ENCODE assay signal across 1 cellular context in genomic region chr12:45415393-45415817, GRCh38.
TF ChIP-seq lines count a peak whose summit lies in the region.

No MANE protein-coding gene starts in this region.

TF ChIP-seq in HEK293, 187 proteins besides CTCF, POLR2A, EP300 and RAD21 (continued from another document and continues in another):
- TF ChIP-seq, protein P1, sequence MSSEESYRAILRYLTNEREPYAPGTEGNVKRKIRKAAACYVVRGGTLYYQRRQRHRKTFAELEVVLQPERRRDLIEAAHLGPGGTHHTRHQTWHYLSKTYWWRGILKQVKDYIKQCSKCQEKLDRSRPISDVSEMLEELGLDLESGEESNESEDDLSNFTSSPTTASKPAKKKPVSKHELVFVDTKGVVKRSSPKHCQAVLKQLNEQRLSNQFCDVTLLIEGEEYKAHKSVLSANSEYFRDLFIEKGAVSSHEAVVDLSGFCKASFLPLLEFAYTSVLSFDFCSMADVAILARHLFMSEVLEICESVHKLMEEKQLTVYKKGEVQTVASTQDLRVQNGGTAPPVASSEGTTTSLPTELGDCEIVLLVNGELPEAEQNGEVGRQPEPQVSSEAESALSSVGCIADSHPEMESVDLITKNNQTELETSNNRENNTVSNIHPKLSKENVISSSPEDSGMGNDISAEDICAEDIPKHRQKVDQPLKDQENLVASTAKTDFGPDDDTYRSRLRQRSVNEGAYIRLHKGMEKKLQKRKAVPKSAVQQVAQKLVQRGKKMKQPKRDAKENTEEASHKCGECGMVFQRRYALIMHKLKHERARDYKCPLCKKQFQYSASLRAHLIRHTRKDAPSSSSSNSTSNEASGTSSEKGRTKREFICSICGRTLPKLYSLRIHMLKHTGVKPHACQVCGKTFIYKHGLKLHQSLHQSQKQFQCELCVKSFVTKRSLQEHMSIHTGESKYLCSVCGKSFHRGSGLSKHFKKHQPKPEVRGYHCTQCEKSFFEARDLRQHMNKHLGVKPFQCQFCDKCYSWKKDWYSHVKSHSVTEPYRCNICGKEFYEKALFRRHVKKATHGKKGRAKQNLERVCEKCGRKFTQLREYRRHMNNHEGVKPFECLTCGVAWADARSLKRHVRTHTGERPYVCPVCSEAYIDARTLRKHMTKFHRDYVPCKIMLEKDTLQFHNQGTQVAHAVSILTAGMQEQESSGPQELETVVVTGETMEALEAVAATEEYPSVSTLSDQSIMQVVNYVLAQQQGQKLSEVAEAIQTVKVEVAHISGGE (tag by site-specific recombination; conservative IDR thresholded peaks at IDR 0.05; ENCODE audit: low read depth) = no peak
- peak; percentile 59; the same call in 1 of the 2 replicates for TF ChIP-seq PRDM1 (tag by site-specific recombination; IDR thresholded peaks at IDR 0.05)
- peak; percentile 69; the same call in 1 of the 2 replicates for TF ChIP-seq ZNF391 (tag by site-specific recombination; IDR thresholded peaks at IDR 0.05; ENCODE audit: borderline replicate concordance, low read depth)
- TF ChIP-seq HOXD13 (CRISPR knock-in tag; IDR thresholded peaks at IDR 0.05; ENCODE audit: borderline replicate concordance) = no peak
- TF ChIP-seq, protein P2, sequence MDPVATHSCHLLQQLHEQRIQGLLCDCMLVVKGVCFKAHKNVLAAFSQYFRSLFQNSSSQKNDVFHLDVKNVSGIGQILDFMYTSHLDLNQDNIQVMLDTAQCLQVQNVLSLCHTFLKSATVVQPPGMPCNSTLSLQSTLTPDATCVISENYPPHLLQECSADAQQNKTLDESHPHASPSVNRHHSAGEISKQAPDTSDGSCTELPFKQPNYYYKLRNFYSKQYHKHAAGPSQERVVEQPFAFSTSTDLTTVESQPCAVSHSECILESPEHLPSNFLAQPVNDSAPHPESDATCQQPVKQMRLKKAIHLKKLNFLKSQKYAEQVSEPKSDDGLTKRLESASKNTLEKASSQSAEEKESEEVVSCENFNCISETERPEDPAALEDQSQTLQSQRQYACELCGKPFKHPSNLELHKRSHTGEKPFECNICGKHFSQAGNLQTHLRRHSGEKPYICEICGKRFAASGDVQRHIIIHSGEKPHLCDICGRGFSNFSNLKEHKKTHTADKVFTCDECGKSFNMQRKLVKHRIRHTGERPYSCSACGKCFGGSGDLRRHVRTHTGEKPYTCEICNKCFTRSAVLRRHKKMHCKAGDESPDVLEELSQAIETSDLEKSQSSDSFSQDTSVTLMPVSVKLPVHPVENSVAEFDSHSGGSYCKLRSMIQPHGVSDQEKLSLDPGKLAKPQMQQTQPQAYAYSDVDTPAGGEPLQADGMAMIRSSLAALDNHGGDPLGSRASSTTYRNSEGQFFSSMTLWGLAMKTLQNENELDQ (tag by site-specific recombination; IDR thresholded peaks at IDR 0.05; ENCODE audit: low read depth) = no peak
- TF ChIP-seq ZNF155 (tag by site-specific recombination; IDR thresholded peaks at IDR 0.05) = no peak
- TF ChIP-seq ZEB2 (tag by site-specific recombination; IDR thresholded peaks at IDR 0.05) = peak; percentile 83
- TF ChIP-seq ZNF701 (tag by site-specific recombination; IDR thresholded peaks at IDR 0.05) = no peak
- TF ChIP-seq ZNF10 (tag by site-specific recombination; IDR thresholded peaks at IDR 0.05) = peak; percentile 54
- no peak for TF ChIP-seq HOXA7 (CRISPR knock-in tag; IDR thresholded peaks at IDR 0.05; ENCODE audit: borderline replicate concordance)
- 0 out of 2 replicates have a peak, but pooled peaks have one; percentile 33 for TF ChIP-seq YY2 (tag by site-specific recombination; IDR thresholded peaks at IDR 0.05)
- TF ChIP-seq, protein P3, sequence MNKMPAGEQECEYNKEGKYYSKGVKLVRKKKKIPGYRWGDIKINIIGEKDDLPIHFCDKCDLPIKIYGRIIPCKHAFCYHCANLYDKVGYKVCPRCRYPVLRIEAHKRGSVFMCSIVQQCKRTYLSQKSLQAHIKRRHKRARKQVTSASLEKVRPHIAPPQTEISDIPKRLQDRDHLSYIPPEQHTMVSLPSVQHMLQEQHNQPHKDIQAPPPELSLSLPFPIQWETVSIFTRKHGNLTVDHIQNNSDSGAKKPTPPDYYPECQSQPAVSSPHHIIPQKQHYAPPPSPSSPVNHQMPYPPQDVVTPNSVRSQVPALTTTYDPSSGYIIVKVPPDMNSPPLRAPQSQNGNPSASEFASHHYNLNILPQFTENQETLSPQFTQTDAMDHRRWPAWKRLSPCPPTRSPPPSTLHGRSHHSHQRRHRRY (tag by site-specific recombination; IDR thresholded peaks at IDR 0.05) = no peak
- TF ChIP-seq, protein P4, sequence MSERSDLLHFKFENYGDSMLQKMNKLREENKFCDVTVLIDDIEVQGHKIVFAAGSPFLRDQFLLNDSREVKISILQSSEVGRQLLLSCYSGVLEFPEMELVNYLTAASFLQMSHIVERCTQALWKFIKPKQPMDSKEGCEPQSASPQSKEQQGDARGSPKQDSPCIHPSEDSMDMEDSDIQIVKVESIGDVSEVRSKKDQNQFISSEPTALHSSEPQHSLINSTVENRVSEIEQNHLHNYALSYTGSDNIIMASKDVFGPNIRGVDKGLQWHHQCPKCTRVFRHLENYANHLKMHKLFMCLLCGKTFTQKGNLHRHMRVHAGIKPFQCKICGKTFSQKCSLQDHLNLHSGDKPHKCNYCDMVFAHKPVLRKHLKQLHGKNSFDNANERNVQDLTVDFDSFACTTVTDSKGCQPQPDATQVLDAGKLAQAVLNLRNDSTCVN (tag by site-specific recombination; optimal IDR thresholded peaks at IDR 0.05) = no peak
- TF ChIP-seq, protein P5, sequence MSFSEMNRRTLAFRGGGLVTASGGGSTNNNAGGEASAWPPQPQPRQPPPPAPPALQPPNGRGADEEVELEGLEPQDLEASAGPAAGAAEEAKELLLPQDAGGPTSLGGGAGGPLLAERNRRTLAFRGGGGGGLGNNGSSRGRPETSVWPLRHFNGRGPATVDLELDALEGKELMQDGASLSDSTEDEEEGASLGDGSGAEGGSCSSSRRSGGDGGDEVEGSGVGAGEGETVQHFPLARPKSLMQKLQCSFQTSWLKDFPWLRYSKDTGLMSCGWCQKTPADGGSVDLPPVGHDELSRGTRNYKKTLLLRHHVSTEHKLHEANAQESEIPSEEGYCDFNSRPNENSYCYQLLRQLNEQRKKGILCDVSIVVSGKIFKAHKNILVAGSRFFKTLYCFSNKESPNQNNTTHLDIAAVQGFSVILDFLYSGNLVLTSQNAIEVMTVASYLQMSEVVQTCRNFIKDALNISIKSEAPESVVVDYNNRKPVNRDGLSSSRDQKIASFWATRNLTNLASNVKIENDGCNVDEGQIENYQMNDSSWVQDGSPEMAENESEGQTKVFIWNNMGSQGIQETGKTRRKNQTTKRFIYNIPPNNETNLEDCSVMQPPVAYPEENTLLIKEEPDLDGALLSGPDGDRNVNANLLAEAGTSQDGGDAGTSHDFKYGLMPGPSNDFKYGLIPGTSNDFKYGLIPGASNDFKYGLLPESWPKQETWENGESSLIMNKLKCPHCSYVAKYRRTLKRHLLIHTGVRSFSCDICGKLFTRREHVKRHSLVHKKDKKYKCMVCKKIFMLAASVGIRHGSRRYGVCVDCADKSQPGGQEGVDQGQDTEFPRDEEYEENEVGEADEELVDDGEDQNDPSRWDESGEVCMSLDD (tag by site-specific recombination; IDR thresholded peaks at IDR 0.05) = peak; percentile 45; the same call in 1 of the 2 replicates
- peak; percentile 60 for TF ChIP-seq ZNF843 (tag by site-specific recombination; IDR thresholded peaks at IDR 0.05)
- peak; percentile 89 for TF ChIP-seq RBAK (tag by site-specific recombination; IDR thresholded peaks at IDR 0.05)
- peak; percentile 82 for TF ChIP-seq ZNF366 (tag by site-specific recombination; conservative IDR thresholded peaks at IDR 0.05)
- 0 out of 2 replicates have a peak, but pooled peaks have one; percentile 13 for TF ChIP-seq ZNF654 (tag by site-specific recombination; IDR thresholded peaks at IDR 0.05; ENCODE audit: low read depth)
- TF ChIP-seq, protein P6, sequence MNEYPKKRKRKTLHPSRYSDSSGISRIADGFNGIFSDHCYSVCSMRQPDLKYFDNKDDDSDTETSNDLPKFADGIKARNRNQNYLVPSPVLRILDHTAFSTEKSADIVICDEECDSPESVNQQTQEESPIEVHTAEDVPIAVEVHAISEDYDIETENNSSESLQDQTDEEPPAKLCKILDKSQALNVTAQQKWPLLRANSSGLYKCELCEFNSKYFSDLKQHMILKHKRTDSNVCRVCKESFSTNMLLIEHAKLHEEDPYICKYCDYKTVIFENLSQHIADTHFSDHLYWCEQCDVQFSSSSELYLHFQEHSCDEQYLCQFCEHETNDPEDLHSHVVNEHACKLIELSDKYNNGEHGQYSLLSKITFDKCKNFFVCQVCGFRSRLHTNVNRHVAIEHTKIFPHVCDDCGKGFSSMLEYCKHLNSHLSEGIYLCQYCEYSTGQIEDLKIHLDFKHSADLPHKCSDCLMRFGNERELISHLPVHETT (tag by site-specific recombination; IDR thresholded peaks at IDR 0.05) = peak; percentile 92
- TF ChIP-seq KLF8 (tag by site-specific recombination; IDR thresholded peaks at IDR 0.05) = peak; percentile 81
- TF ChIP-seq TSHZ1 (tag by site-specific recombination; IDR thresholded peaks at IDR 0.05; ENCODE audit: borderline replicate concordance) = peak; percentile 79
- TF ChIP-seq ZNF324 (tag by site-specific recombination; IDR thresholded peaks at IDR 0.05) = peak; percentile 93
- TF ChIP-seq KLF7 (tag by site-specific recombination; IDR thresholded peaks at IDR 0.05; ENCODE audit: borderline replicate concordance) = no peak
- no peak for TF ChIP-seq GFI1B (tag by site-specific recombination; IDR thresholded peaks at IDR 0.05)
- peak; percentile 77 for TF ChIP-seq ZFP69B (tag by site-specific recombination; IDR thresholded peaks at IDR 0.05)
- TF ChIP-seq ZNF792 (tag by site-specific recombination; IDR thresholded peaks at IDR 0.05) = 0 out of 2 replicates have a peak, but pooled peaks have one; percentile 61
- no peak for TF ChIP-seq ZSCAN18 (tag by site-specific recombination; IDR thresholded peaks at IDR 0.05)
- no peak for TF ChIP-seq ZNF239 (tag by site-specific recombination; IDR thresholded peaks at IDR 0.05)
- TF ChIP-seq OSR2 (tag by site-specific recombination; IDR thresholded peaks at IDR 0.05) = no peak
- TF ChIP-seq ZBTB21 (tag by site-specific recombination; IDR thresholded peaks at IDR 0.05) = peak; percentile 85
- TF ChIP-seq, protein P7, sequence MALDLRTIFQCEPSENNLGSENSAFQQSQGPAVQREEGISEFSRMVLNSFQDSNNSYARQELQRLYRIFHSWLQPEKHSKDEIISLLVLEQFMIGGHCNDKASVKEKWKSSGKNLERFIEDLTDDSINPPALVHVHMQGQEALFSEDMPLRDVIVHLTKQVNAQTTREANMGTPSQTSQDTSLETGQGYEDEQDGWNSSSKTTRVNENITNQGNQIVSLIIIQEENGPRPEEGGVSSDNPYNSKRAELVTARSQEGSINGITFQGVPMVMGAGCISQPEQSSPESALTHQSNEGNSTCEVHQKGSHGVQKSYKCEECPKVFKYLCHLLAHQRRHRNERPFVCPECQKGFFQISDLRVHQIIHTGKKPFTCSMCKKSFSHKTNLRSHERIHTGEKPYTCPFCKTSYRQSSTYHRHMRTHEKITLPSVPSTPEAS (tag by site-specific recombination; IDR thresholded peaks at IDR 0.05) = 0 out of 2 replicates have a peak, but pooled peaks have one; percentile 19
- no peak for TF ChIP-seq ZNF292 (tag by site-specific recombination; IDR thresholded peaks at IDR 0.05; ENCODE audit: borderline replicate concordance, low read depth)
- no peak for TF ChIP-seq ZNF202 (tag by site-specific recombination; IDR thresholded peaks at IDR 0.05; ENCODE audit: borderline replicate concordance)
- TF ChIP-seq, protein P8, sequence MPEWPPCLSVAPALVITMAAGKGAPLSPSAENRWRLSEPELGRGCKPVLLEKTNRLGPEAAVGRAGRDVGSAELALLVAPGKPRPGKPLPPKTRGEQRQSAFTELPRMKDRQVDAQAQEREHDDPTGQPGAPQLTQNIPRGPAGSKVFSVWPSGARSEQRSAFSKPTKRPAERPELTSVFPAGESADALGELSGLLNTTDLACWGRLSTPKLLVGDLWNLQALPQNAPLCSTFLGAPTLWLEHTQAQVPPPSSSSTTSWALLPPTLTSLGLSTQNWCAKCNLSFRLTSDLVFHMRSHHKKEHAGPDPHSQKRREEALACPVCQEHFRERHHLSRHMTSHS (tag by site-specific recombination; IDR thresholded peaks at IDR 0.05) = no peak
